Comparison of ENCODE assay signal across 10 cellular contexts in the genomic region with DNA sequence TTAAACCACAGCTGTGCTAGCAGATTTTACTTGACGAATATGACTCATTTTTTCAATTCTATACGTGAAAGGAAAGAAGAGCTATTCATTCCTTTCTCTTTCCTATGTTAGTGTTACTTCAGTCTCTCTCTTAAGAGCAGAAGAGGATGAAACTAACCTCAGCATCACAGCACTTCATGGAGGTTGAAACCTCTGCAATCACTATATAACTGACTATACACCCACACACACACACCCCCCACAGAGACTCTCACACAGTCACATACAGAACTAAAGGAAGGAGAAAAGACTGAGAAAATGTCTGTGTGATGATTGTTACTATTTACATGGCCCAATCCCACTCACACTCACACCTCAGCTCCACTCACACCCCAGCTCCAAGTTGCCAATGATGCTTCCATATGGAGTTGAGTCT.
A peak's percentile ranks its signal among the peaks of the same experiment; 100 is the strongest.
DNase-seq lines count a peak whose midpoint lies in the region; ATAC-seq and TF ChIP-seq lines count a peak whose summit lies in the region.
"Had no signal": no experiment of that assay in that cellular context is flagged by ENCODE, and none has a peak within 500 bp of the region (broad histone marks: within the 10 kb centered on the region; RNA-seq: fewer than 3 reads in every experiment).

No MANE protein-coding gene starts in this region.

- TF ChIP-seq CTCF in OCI-LY3 (IDR thresholded peaks at IDR 0.05; ENCODE audit: low read depth, low read length) (no peak), CD14-positive monocyte (IDR thresholded peaks at IDR 0.05) (no peak), upper lobe of right lung (IDR thresholded peaks at IDR 0.05) (no peak)

- H3K36me3 ChIP-seq in OCI-LY3 (replicated peaks; ENCODE audit: low read depth, low read length) (no peaks in the 10 kb centered on the region), upper lobe of right lung (no peaks in the 10 kb centered on the region)

- H3K9me3 ChIP-seq in OCI-LY3 (ENCODE audit: insufficient read depth, low read length) = no peaks in the 10 kb centered on the region
- no peaks in the 10 kb centered on the region for H3K9me3 ChIP-seq in right cardiac atrium (ENCODE audit: control insufficient read depth, low read length)
- H3K9me3 ChIP-seq in upper lobe of right lung = no peaks in the 10 kb centered on the region

- no peaks in the 10 kb centered on the region for H3K79me2 ChIP-seq in OCI-LY3 (ENCODE audit: low read length)

- H3K4me1 ChIP-seq in OCI-LY3 (ENCODE audit: low read length) = peaks cover 56% of the 10 kb centered on the region
- no peaks in the 10 kb centered on the region for H3K4me1 ChIP-seq in right cardiac atrium (ENCODE audit: control insufficient read depth, insufficient read depth, low read length)
- no peaks in the 10 kb centered on the region for H3K4me1 ChIP-seq in upper lobe of right lung

- peaks cover 4 to 8% (median 7%) of the 10 kb centered on the region in 3 donors for H3K27me3 Mint-ChIP-seq in CD14-positive monocyte (ENCODE audit: low read depth in 3 of 3)

- peak; percentile 21 to 55 for DNase-seq in activated CD4-positive, alpha-beta T cell treated with anti-CD3 and anti-CD28 coated beads for 24 hours (ENCODE audit: low read depth in 2 of 2)
- no peak for DNase-seq in activated CD4-positive, alpha-beta T cell treated with anti-CD3 and anti-CD28 coated beads, Interleukin-2, amount 50 U/mL, for 4 hours
- peak; percentile 57 to 59 for DNase-seq in stimulated activated CD8-positive, alpha-beta memory T cell treated with anti-CD3 and anti-CD28 coated beads, Interleukin-15, amount 100 ng/mL, for 48 hours (ENCODE audit: low read depth in 2 of 2)
- DNase-seq in CD14-positive monocyte (ENCODE audit: low spot score) = no peak
- DNase-seq in right cardiac atrium = no peak
- DNase-seq in upper lobe of right lung = no peak
- DNase-seq: NCI-H1930 had no signal

- 59% methylated on average over 2 of the region's 2 CpGs for WGBS in right cardiac atrium

- peak; percentile 90 for ATAC-seq in HG02642 (IDR thresholded peaks at IDR 0.05; ENCODE audit: poor library complexity, unreplicated experiment)
- no peak for ATAC-seq in right cardiac atrium
- ATAC-seq in upper lobe of right lung = no peak

- H3K4me3 Mint-ChIP-seq in CD14-positive monocyte = no peak overlapping the region
- H3K4me3 Mint-ChIP-seq: memory B cell had no signal

- H3K27ac ChIP-seq in OCI-LY3 (ENCODE audit: low read length) (peak overlapping the region; percentile 65), right cardiac atrium (ENCODE audit: low read length) (no peak overlapping the region), upper lobe of right lung (no peak overlapping the region)

- H3K4me3 ChIP-seq in OCI-LY3 (ENCODE audit: low read length) (peak overlapping the region; percentile 19), right cardiac atrium (ENCODE audit: low read length) (no peak overlapping the region), upper lobe of right lung (no peak overlapping the region)

- H3K9me3 Mint-ChIP-seq in CD14-positive monocyte = no peaks in the 10 kb centered on the region
- H3K9me3 Mint-ChIP-seq: memory B cell had no signal

- H2AFZ ChIP-seq in OCI-LY3 (ENCODE audit: low read depth, low read length) = peak overlapping the region; percentile 17; the same call in 1 of the 2 replicates

- H3K9ac ChIP-seq in OCI-LY3 (ENCODE audit: low read length) = peak overlapping the region; percentile 38

- H3K4me2 ChIP-seq in OCI-LY3 (ENCODE audit: low read length) = peak overlapping the region; percentile 61

- no peak overlapping the region for H3K27ac Mint-ChIP-seq in CD14-positive monocyte
- H3K27ac Mint-ChIP-seq: memory B cell had no signal

- H3K36me3 Mint-ChIP-seq in CD14-positive monocyte = no peaks in the 10 kb centered on the region

- no peaks in the 10 kb centered on the region for H3K4me1 Mint-ChIP-seq in CD14-positive monocyte

- no peaks in the 10 kb centered on the region for H4K20me1 ChIP-seq in OCI-LY3 (ENCODE audit: insufficient read depth, low read length)

- intact Hi-C loops in CD14-positive monocyte (cut with micrococcal nuclease) = no loop called here
- intact Hi-C loops in right cardiac atrium (cut with DNase I) = no loop called here
- intact Hi-C loops in upper lobe of right lung (cut with DNase I) = no loop called here

- H3K27me3 ChIP-seq in OCI-LY3 (ENCODE audit: low read depth, low read length) = no peaks in the 10 kb centered on the region
- no peaks in the 10 kb centered on the region for H3K27me3 ChIP-seq in right cardiac atrium (ENCODE audit: control insufficient read depth, insufficient read depth)
- no peaks in the 10 kb centered on the region for H3K27me3 ChIP-seq in upper lobe of right lung

Comparison
In these comparisons a context has a peak if more than half of its experiments do, and no peak if none do; other contexts are left out.
1. DNase-seq: peak in activated CD4-positive, alpha-beta T cell treated with anti-CD3 and anti-CD28 coated beads for 24 hours (2 of 2) and stimulated activated CD8-positive, alpha-beta memory T cell treated with anti-CD3 and anti-CD28 coated beads, Interleukin-15, amount 100 ng/mL, for 48 hours (2 of 2); none in activated CD4-positive, alpha-beta T cell treated with anti-CD3 and anti-CD28 coated beads, Interleukin-2, amount 50 U/mL, for 4 hours (0 of 2), CD14-positive monocyte (single experiment), right cardiac atrium (0 of 3) and upper lobe of right lung (single experiment).